ENCODE assay signal across 7 cellular contexts in the genomic region with DNA sequence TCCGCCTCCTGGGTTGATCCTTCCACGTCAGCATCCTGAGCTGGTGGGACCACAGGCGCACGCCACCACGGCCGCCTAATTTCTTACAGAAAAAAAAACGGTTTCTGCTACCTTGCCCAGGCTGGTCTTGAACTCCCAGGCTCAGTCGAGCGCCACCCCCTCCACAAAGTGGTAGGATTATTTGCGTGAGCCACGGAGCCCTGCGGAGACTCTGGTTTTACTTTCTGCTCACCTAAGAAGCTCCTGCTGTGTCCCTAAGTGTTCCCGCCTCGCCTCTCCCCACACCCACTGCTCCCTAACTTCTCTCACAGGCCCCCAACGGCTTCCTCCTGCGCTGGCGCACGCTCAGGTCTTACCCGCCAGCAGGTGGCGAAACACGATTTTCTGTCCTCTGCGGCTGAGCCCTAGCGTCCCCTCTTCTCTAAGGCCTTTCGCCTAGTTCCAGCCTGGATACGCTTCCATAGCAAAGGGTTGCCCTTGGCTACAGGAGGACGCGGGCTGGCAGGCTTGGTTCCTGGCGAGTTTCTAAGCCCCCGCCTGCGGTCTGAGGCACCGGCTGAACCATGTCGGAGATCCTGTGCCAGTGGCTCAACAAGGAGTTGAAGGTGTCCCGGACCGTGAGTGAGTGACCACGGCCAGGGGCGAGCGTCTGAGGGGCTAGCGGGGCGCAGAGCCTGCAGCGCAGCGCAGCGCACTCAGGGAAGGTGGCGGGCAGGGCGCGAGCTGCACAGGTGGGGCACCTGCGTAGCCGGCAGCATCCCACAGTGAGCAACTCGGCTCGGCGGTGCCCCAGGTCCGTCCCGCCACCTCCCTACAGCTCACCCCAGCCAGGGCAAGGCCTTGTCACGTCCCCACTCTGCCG. TPM values are rescaled to one million over a fixed set of nuclear protein-coding genes. Genes with fewer than 3 reads are reported as not detected.
DNase-seq lines count a peak whose midpoint lies in the region; ATAC-seq lines count a peak whose summit lies in the region.

A gene with protein sequence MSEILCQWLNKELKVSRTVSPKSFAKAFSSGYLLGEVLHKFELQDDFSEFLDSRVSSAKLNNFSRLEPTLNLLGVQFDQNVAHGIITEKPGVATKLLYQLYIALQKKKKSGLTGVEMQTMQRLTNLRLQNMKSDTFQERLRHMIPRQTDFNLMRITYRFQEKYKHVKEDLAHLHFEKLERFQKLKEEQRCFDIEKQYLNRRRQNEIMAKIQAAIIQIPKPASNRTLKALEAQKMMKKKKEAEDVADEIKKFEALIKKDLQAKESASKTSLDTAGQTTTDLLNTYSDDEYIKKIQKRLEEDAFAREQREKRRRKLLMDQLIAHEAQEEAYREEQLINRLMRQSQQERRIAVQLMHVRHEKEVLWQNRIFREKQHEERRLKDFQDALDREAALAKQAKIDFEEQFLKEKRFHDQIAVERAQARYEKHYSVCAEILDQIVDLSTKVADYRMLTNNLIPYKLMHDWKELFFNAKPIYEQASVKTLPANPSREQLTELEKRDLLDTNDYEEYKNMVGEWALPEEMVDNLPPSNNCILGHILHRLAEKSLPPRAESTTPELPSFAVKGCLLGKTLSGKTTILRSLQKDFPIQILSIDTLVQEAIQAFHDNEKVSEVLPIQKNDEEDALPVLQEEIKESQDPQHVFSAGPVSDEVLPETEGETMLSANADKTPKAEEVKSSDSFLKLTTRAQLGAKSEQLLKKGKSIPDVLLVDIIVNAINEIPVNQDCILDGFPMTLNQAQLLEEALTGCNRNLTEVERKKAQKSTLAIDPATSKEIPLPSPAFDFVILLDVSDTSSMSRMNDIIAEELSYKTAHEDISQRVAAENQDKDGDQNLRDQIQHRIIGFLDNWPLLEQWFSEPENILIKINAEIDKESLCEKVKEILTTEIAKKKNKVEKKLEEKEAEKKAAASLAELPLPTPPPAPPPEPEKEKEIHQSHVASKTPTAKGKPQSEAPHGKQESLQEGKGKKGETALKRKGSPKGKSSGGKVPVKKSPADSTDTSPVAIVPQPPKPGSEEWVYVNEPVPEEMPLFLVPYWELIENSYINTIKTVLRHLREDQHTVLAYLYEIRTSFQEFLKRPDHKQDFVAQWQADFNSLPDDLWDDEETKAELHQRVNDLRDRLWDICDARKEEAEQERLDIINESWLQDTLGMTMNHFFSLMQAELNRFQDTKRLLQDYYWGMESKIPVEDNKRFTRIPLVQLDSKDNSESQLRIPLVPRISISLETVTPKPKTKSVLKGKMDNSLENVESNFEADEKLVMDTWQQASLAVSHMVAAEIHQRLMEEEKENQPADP (N-terminal part only) (plus strand): TSS at position 429 of the 862 bp plus-strand sequence. CDS start 135 bp downstream, at position 564.

- peaks cover 4% of the 10 kb centered on the region for H3K36me3 Mint-ChIP-seq in effector memory CD8-positive, alpha-beta T cell (ENCODE audit: insufficient read depth)

- H3K27me3 Mint-ChIP-seq in effector memory CD8-positive, alpha-beta T cell = no peaks in the 10 kb centered on the region

- peak within 1 kb of the TSS; percentile 93 for H3K4me3 Mint-ChIP-seq in effector memory CD8-positive, alpha-beta T cell

- peaks cover 0 to 2% of the 10 kb centered on the region in 2 donors for H3K9me3 Mint-ChIP-seq in effector memory CD8-positive, alpha-beta T cell

- DNase-seq in NCI-H526 (lab: John Stamatoyannopoulos, UW) = peak; percentile 72 to 88
- DNase-seq in activated CD8-positive, alpha-beta memory T cell treated with anti-CD3 and anti-CD28 coated beads for 1 hour (ENCODE audit: extremely low read depth in 1 of 2, low read depth in 1 of 2) = peak; percentile 53 to 55
- DNase-seq in effector memory CD8-positive, alpha-beta T cell = peak; percentile 70 to 77 (median 74)
- peak; percentile 81 to 90 for DNase-seq in lung microvascular endothelial cell (ENCODE audit: low read depth in 2 of 2)
- peak; percentile 64 to 82 (median 68) for DNase-seq in stimulated activated CD4-positive, alpha-beta T cell treated with anti-CD3 and anti-CD28 coated beads, TNF-alpha, amount 100 ng/mL, for 24 hours (ENCODE audit: low read depth in 3 of 3)

- peak within 1 kb of the TSS; percentile 92 to 98 for H3K27ac Mint-ChIP-seq in effector memory CD8-positive, alpha-beta T cell

- ATAC-seq in GM18502 (IDR thresholded peaks at IDR 0.05; ENCODE audit: poor library complexity, unreplicated experiment) (peak; percentile 96), HG03066 (IDR thresholded peaks at IDR 0.05; ENCODE audit: low read depth, unreplicated experiment) (peak; percentile 94)
- peak; percentile 84 for ATAC-seq in effector memory CD8-positive, alpha-beta T cell (replicated peaks)

- peaks cover 11 to 25% of the 10 kb centered on the region in 2 donors for H3K4me1 Mint-ChIP-seq in effector memory CD8-positive, alpha-beta T cell (ENCODE audit: low read depth in 2 of 2)

RNA-seq across cellular contexts. Expression of the gene that starts here (rescaled TPM):
- total RNA-seq in lung microvascular endothelial cell = 0.20 and 0.22 TPM in 2 replicates

Comparison
In these comparisons a context has a peak if more than half of its experiments do, and no peak if none do; other contexts are left out.
1. Peak in every context shown above with its lines: DNase-seq and ATAC-seq.
2. Peak in DNase-seq in lung microvascular endothelial cell; RNA of the gene not detected or under 1 TPM.